In the genomic region with DNA sequence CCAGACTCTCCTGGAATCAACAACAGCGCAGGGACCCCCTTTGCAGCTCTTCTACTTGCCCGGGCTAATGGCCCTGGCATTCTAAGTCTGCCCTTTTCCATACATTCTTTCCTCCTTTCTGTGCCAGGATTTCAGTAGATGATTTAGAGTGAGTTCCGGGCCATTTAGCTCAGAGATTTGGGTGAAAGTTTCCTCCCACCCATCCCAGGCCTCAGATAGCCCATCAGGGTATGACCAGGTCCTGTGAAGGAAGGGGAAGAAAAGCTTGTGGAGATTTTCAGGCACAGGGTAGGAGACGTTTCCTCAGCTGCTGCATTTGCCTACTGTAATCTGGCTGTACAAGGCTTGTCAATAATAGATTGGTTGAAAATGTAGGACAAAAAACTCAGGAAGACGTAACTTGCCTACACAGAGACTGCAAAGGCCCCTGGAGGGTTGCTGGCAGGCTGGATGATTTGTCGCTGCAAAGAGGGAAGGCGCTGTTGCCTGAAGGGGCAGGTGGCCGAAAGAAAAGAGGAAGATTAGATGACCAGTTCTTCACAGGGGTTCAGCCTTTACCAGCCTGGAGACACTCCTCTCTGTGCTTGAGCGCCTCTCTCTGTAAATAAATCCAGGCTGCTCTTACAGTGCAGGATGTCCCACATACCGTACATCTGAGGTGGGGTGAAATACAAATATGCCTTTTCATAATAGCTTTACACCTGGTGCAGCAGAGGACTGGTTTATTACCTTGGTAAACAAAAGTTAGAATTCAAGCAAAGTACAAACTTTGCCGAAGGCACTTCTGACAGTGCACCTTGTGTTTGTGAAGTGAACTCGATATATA, we compare ENCODE assay signal across 12 cellular contexts.
DNase-seq lines count a peak whose midpoint lies in the region; ATAC-seq lines count a peak whose summit lies in the region.
"Had no signal": no experiment of that assay in that cellular context is flagged by ENCODE, and none has a peak within 500 bp of the region (broad histone marks: within the 10 kb centered on the region; RNA-seq: fewer than 3 reads in every experiment).

No MANE protein-coding gene starts in this region.

- peaks cover 0 to 12% of the 10 kb centered on the region in 2 donors for H3K4me1 ChIP-seq in neuronal stem cell (ENCODE audit: control insufficient read depth in 2 of 2, insufficient read depth in 1 of 2, low read depth in 1 of 2, low read length in 2 of 2)

- H3K36me3 ChIP-seq in neuronal stem cell (replicated peaks in 1 of 2; ENCODE audit: control insufficient read depth in 2 of 2, insufficient read depth in 2 of 2, low read length in 2 of 2): no peaks in the 10 kb centered on the region
- H3K36me3 ChIP-seq: thyroid gland had no signal

- H2BK5ac ChIP-seq in neuronal stem cell (ENCODE audit: low read length): no peak overlapping the region

- H3K4ac ChIP-seq in neuronal stem cell (ENCODE audit: low read length): no peak overlapping the region

- H2BK15ac ChIP-seq in neuronal stem cell (ENCODE audit: low read length): no peak overlapping the region

- H3K14ac ChIP-seq in neuronal stem cell (ENCODE audit: low read length): no peak overlapping the region

- H3K18ac ChIP-seq in neuronal stem cell (ENCODE audit: low read length): no peak overlapping the region

- H3K9me3 ChIP-seq in neuronal stem cell (replicated peaks in 1 of 2; ENCODE audit: control insufficient read depth in 2 of 2, insufficient read depth in 1 of 2, low read depth in 1 of 2, low read length in 2 of 2): no peaks in the 10 kb centered on the region
- H3K9me3 ChIP-seq: thyroid gland had no signal

- no peak overlapping the region for H3K23ac ChIP-seq in neuronal stem cell (ENCODE audit: low read depth, low read length, poor library complexity)

- no peak overlapping the region for H2AK5ac ChIP-seq in neuronal stem cell (ENCODE audit: low read depth, low read length)

- no peaks in the 10 kb centered on the region for H3K79me1 ChIP-seq in neuronal stem cell (ENCODE audit: low read depth, low read length)

- H2BK12ac ChIP-seq in neuronal stem cell (ENCODE audit: low read length): no peak overlapping the region

- no peak overlapping the region for H3K9ac ChIP-seq in neuronal stem cell (ENCODE audit: low read depth, low read length, poor library complexity)

- ATAC-seq in HG02763 (IDR thresholded peaks at IDR 0.05; ENCODE audit: unreplicated experiment) (no peak), HG03342 (IDR thresholded peaks at IDR 0.05; ENCODE audit: unreplicated experiment) (no peak)

- no peak overlapping the region for H4K91ac ChIP-seq in neuronal stem cell (ENCODE audit: low read depth, low read length, poor library complexity)

- no CpG with 5 or more reads among the region's 12 CpGs for WGBS in neuronal stem cell (ENCODE audit: extremely low coverage in 2 of 2, insufficient read length in 2 of 2, insufficient replicate concordance in 1 of 2), 2 donors

- H4K8ac ChIP-seq in neuronal stem cell (ENCODE audit: low read depth, low read length): no peak overlapping the region

- peak; percentile 74 for DNase-seq in DMS79 treated with DMSO at 0.1 percent for 48 hours (lab: John Stamatoyannopoulos, UW)
- DNase-seq in NCI-H510A treated with DMSO at 0.1 percent for 48 hours (lab: John Stamatoyannopoulos, UW): peak; percentile 90
- DNase-seq in ecto neural progenitor cell (ENCODE audit: low spot score): peak; percentile 56
- no peak for DNase-seq in neuronal stem cell (ENCODE audit: low spot score)
- DNase-seq in effector CD8-positive, alpha-beta T cell (lab: John Stamatoyannopoulos, UW): no peak
- no peak for DNase-seq in RPMI8226
- DNase-seq: DND-41; HFFc6; stimulated activated CD4-positive, alpha-beta T cell treated with anti-CD3 and anti-CD28 coated beads, Interleukin-15, amount 100 ng/mL, for 24 hours had no signal

- peak overlapping the region; percentile 38 for H2BK120ac ChIP-seq in neuronal stem cell (ENCODE audit: low read depth, low read length)

- H3K27ac ChIP-seq in neuronal stem cell (replicated peaks; ENCODE audit: low read length): no peak overlapping the region
- H3K27ac ChIP-seq: thyroid gland had no signal

- peaks cover 0 to 4% (median 0%) of the 10 kb centered on the region in 3 experiments for H3K27me3 ChIP-seq in neuronal stem cell (ENCODE audit: control insufficient read depth in 3 of 3, insufficient read depth in 3 of 3, low read depth in 1 of 3, low read length in 3 of 3)
- H3K27me3 ChIP-seq: thyroid gland had no signal

- H3K4me2 ChIP-seq in neuronal stem cell (ENCODE audit: insufficient read depth, low read length, poor library complexity, severe bottlenecking): no peak overlapping the region

- no peak overlapping the region for H2AFZ ChIP-seq in neuronal stem cell (ENCODE audit: low read length)

- no peak overlapping the region for H3K4me3 ChIP-seq in neuronal stem cell (ENCODE audit: low read length in 2 of 2)
- H3K4me3 ChIP-seq: thyroid gland had no signal

Comparison
In these comparisons a context has a peak if more than half of its experiments do, and no peak if none do; other contexts are left out.
1. DNase-seq: peak in DMS79 treated with DMSO at 0.1 percent for 48 hours (single experiment), NCI-H510A treated with DMSO at 0.1 percent for 48 hours (single experiment) and ecto neural progenitor cell (single experiment); none in neuronal stem cell (single experiment), effector CD8-positive, alpha-beta T cell (single experiment) and RPMI8226 (single experiment).